8 cellular contexts compared by ENCODE assay signal in genomic region chr7:79452032-79452494, GRCh38. TPM values are rescaled to one million over a fixed set of nuclear protein-coding genes. Genes with fewer than 3 reads are reported as not detected.
A peak's percentile ranks its signal among the peaks of the same experiment; 100 is the strongest.
DNase-seq lines count a peak whose midpoint lies in the region; ATAC-seq and TF ChIP-seq lines count a peak whose summit lies in the region.

No MANE protein-coding gene starts in this region.

- H3K4me3 ChIP-seq in PC-9, result peak overlapping the region; percentile 67

- H3K36me3 Mint-ChIP-seq in activated CD4-positive, alpha-beta T cell treated with anti-CD3 and anti-CD28 coated beads, Interleukin-2, amount 10 ng/mL, durations not matched to agents 7 days and 5 days (ENCODE audit: low read depth), result no peaks in the 10 kb centered on the region

- H3K36me3 ChIP-seq in PC-9 (ENCODE audit: low read depth), result no peaks in the 10 kb centered on the region

- no peak for TF ChIP-seq CTCF in PC-9 (conservative IDR thresholded peaks at IDR 0.05)

- peaks cover 5% of the 10 kb centered on the region; the same call in 1 of the 2 replicates for H3K4me1 ChIP-seq in PC-9 (replicated peaks; ENCODE audit: insufficient read depth)

- no peak overlapping the region for H3K27ac Mint-ChIP-seq in activated CD4-positive, alpha-beta T cell treated with anti-CD3 and anti-CD28 coated beads, Interleukin-2, amount 10 ng/mL, durations not matched to agents 7 days and 5 days

- peak; percentile 60 for ATAC-seq in left colon

- H3K4me2 ChIP-seq in PC-9, result peak overlapping the region; percentile 88

- H3K4me3 Mint-ChIP-seq in activated CD4-positive, alpha-beta T cell treated with anti-CD3 and anti-CD28 coated beads, Interleukin-2, amount 10 ng/mL, durations not matched to agents 7 days and 5 days, result no peak overlapping the region

- no peaks in the 10 kb centered on the region for H3F3A ChIP-seq in PC-9 (ENCODE audit: insufficient read depth, low read depth)

- no peaks in the 10 kb centered on the region for H3K9me3 ChIP-seq in PC-9 (ENCODE audit: insufficient read depth, low read depth)

- intact Hi-C loops in PC-9 (cut with micrococcal nuclease; ENCODE audit: unreplicated experiment) (no loop called here), left colon (cut with DNase I, micrococcal nuclease) (no loop called here)

- no TSS peak for BruUV-seq in PC-9 (replicated peaks; lab: Mats Ljungman, UMichigan)

- peak; percentile 12 for DNase-seq in activated CD4-positive, alpha-beta T cell treated with anti-CD3 and anti-CD28 coated beads for 48 hours
- DNase-seq in activated CD4-positive, alpha-beta T cell treated with anti-CD3 and anti-CD28 coated beads for 1 hour, result no peak
- peak in 1 of 2 experiments; percentile 59 for DNase-seq in PC-9
- peak; percentile 85 for DNase-seq in ecto neural progenitor cell (ENCODE audit: low spot score)
- DNase-seq in left colon, result peak; percentile 57 to 68
- peak; percentile 63 for DNase-seq in stimulated activated CD8-positive, alpha-beta memory T cell treated with anti-CD3 and anti-CD28 coated beads, Interleukin-4, amount 100 ng/mL, for 48 hours
- DNase-seq in SW 1271 (lab: John Stamatoyannopoulos, UW), result no peak
- no peak for DNase-seq in activated CD4-positive, alpha-beta T cell treated with anti-CD3 and anti-CD28 coated beads, Interleukin-2, amount 10 ng/mL, durations not matched to agents 7 days and 5 days

- H2AFZ ChIP-seq in PC-9, result peak overlapping the region; percentile 93

- H3K27me3 ChIP-seq in PC-9 (ENCODE audit: insufficient read depth, low read depth), result peaks cover 16% of the 10 kb centered on the region; the same call in 1 of the 2 replicates

- peaks cover 2% of the 10 kb centered on the region for H3K4me1 Mint-ChIP-seq in activated CD4-positive, alpha-beta T cell treated with anti-CD3 and anti-CD28 coated beads, Interleukin-2, amount 10 ng/mL, durations not matched to agents 7 days and 5 days

- no peaks in the 10 kb centered on the region; the same call in 1 of the 2 replicates for H3K9me2 ChIP-seq in PC-9 (ENCODE audit: insufficient read depth)

- no peaks in the 10 kb centered on the region for H3K79me2 ChIP-seq in PC-9 (ENCODE audit: low read depth)

- H3K27me3 Mint-ChIP-seq in activated CD4-positive, alpha-beta T cell treated with anti-CD3 and anti-CD28 coated beads, Interleukin-2, amount 10 ng/mL, durations not matched to agents 7 days and 5 days, result peaks cover 51% of the 10 kb centered on the region

- POLR2A ChIA-PET in PC-9 (lab: Charles Lee; ENCODE audit: unreplicated experiment), result interaction anchor here (0.5 to 1.0 kb wide), 2 partner anchors 139 to 682 kb away, joined by 3 to 4 read pairs; no protein-coding TSS in a partner anchor
- POLR2A ChIA-PET in activated CD4-positive, alpha-beta T cell treated with anti-CD3 and anti-CD28 coated beads, Interleukin-2, amount 10 ng/mL, durations not matched to agents 7 days and 5 days (lab: Charles Lee), result no interaction called here

- CTCF ChIA-PET in PC-9 (lab: Charles Lee), result interaction anchor here (0.8 kb wide), 1 partner anchor 154 kb away, joined by 4 read pairs; no protein-coding TSS in a partner anchor
- CTCF ChIA-PET in activated CD4-positive, alpha-beta T cell treated with anti-CD3 and anti-CD28 coated beads, Interleukin-2, amount 10 ng/mL, durations not matched to agents 7 days and 5 days (lab: Charles Lee), result interaction anchor here (0.6 kb wide), 1 partner anchor 10 kb away, joined by 4 read pairs; no protein-coding TSS in a partner anchor

- H3K9me3 Mint-ChIP-seq in activated CD4-positive, alpha-beta T cell treated with anti-CD3 and anti-CD28 coated beads, Interleukin-2, amount 10 ng/mL, durations not matched to agents 7 days and 5 days, result no peaks in the 10 kb centered on the region

- no peaks in the 10 kb centered on the region for H4K20me1 ChIP-seq in PC-9 (ENCODE audit: insufficient read depth)

- H3K27ac ChIP-seq in PC-9, result no peak overlapping the region

RNA-seq across cellular contexts. Expression of gene MAGI2, which starts 1.4 kb away (rescaled TPM):
- total RNA-seq in PC-9 (2021) (0.92 and 1.6 TPM in 2 replicates), left colon (1 to 10 TPM; 1.4 to 3.5 TPM)
- under 1 TPM; 0.05 to 0.10 TPM for total RNA-seq in activated CD4-positive, alpha-beta T cell treated with anti-CD3 and anti-CD28 coated beads, Interleukin-2, amount 10 ng/mL, durations not matched to agents 7 days and 5 days

Comparison
In these comparisons a context has a peak if more than half of its experiments do, and no peak if none do; other contexts are left out.
1. DNase-seq: peak in activated CD4-positive, alpha-beta T cell treated with anti-CD3 and anti-CD28 coated beads for 48 hours (single experiment), ecto neural progenitor cell (single experiment), left colon (2 of 2) and stimulated activated CD8-positive, alpha-beta memory T cell treated with anti-CD3 and anti-CD28 coated beads, Interleukin-4, amount 100 ng/mL, for 48 hours (single experiment); none in activated CD4-positive, alpha-beta T cell treated with anti-CD3 and anti-CD28 coated beads for 1 hour (single experiment), SW 1271 (0 of 2) and activated CD4-positive, alpha-beta T cell treated with anti-CD3 and anti-CD28 coated beads, Interleukin-2, amount 10 ng/mL, durations not matched to agents 7 days and 5 days (single experiment).